8 cellular contexts compared by ENCODE assay signal in the genomic region with DNA sequence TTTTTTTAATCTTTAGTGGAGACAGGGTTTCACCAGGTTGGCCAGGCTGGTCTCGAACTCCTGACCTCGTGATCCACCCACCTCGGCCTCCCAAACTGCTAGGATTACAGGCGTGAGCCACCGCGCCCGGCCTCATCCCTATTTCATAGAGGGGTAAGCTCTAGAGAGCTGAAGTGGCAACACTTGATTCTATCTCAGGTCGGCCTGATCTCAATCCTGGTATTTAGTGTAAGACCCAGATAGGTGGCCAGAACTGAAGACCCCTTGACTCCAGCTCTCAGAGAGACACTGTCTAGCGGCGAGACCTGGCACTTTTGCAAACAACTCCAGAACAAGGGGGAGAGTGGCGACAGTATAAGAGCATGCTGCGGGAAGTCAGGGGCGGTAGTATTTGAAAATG. TPM values are rescaled to one million over a fixed set of nuclear protein-coding genes. Genes with fewer than 3 reads are reported as not detected.
DNase-seq lines count a peak whose midpoint lies in the region; ATAC-seq and TF ChIP-seq lines count a peak whose summit lies in the region.
"Not testable (repeated sequence)": the region's sequence is repeated elsewhere in the genome, so short reads cannot be mapped to it uniquely, and the experiment has no call there.

No MANE protein-coding gene starts in this region.

- H3K4me1 Mint-ChIP-seq in CD4-positive, alpha-beta T cell (ENCODE audit: low read depth) = peaks cover 35% of the 10 kb centered on the region
- peaks cover 22% of the 10 kb centered on the region for H3K4me1 Mint-ChIP-seq in activated T-helper 2 cell treated with anti-CD3 and anti-CD28 coated beads, Interferon-gamma antibody, Interleukin-2, Interleukin-4, amounts not matched to agents 10 μg/mL and 5 μg/mL and 100 μg/mL, durations not matched to agents 14 hours and 24 hours and 36 hours (ENCODE audit: low read depth)
- H3K4me1 Mint-ChIP-seq in neural crest cell = peaks cover 24% of the 10 kb centered on the region

- not testable (repeated sequence) for H3K27me3 ChIP-seq in CD4-positive, alpha-beta T cell (ENCODE audit: control insufficient read depth, insufficient read depth, low read length); OCI-LY3 (ENCODE audit: low read depth, low read length); effector memory CD4-positive, alpha-beta T cell (replicated peaks; ENCODE audit: control insufficient read depth, insufficient read depth, low read length, poor library complexity, severe bottlenecking); suprapubic skin

- H3K36me3 ChIP-seq in OCI-LY3 (replicated peaks; ENCODE audit: low read depth, low read length); effector memory CD4-positive, alpha-beta T cell (ENCODE audit: control insufficient read depth, insufficient read depth, low read length); suprapubic skin: not testable (repeated sequence)

- H3K27ac ChIP-seq in CD4-positive, alpha-beta T cell (ENCODE audit: low read depth, low read length); effector memory CD4-positive, alpha-beta T cell (ENCODE audit: insufficient read depth, low read length, poor library complexity, severe bottlenecking): not testable (repeated sequence)
- H3K27ac ChIP-seq in OCI-LY3 (ENCODE audit: low read length) (peak overlapping the region; percentile 38; the same call in 1 of the 2 replicates), suprapubic skin (peak overlapping the region; percentile 12)

- not testable (repeated sequence) for H3K9me3 ChIP-seq in CD4-positive, alpha-beta T cell (ENCODE audit: control insufficient read depth, low read length); OCI-LY3 (ENCODE audit: insufficient read depth, low read length); effector memory CD4-positive, alpha-beta T cell (ENCODE audit: control insufficient read depth, low read length); iPS-18c (ENCODE audit: control insufficient read depth, insufficient read depth, low read length); suprapubic skin

- peaks cover 14% of the 10 kb centered on the region for H3K36me3 Mint-ChIP-seq in CD4-positive, alpha-beta T cell (ENCODE audit: low read depth)
- not testable (repeated sequence) for H3K36me3 Mint-ChIP-seq in activated T-helper 2 cell treated with anti-CD3 and anti-CD28 coated beads, Interferon-gamma antibody, Interleukin-2, Interleukin-4, amounts not matched to agents 10 μg/mL and 5 μg/mL and 100 μg/mL, durations not matched to agents 14 hours and 24 hours and 36 hours (ENCODE audit: low read depth); neural crest cell (ENCODE audit: low read depth)

- not testable (repeated sequence) for ATAC-seq in CD4-positive, alpha-beta T cell (ENCODE audit: poor library complexity)
- peak; percentile 2 for ATAC-seq in HG02678 (IDR thresholded peaks at IDR 0.05; ENCODE audit: unreplicated experiment)

- H3K9me3 Mint-ChIP-seq in CD4-positive, alpha-beta T cell; activated T-helper 2 cell treated with anti-CD3 and anti-CD28 coated beads, Interferon-gamma antibody, Interleukin-2, Interleukin-4, amounts not matched to agents 10 μg/mL and 5 μg/mL and 100 μg/mL, durations not matched to agents 14 hours and 24 hours and 36 hours; neural crest cell: not testable (repeated sequence)

- not testable (repeated sequence) for H3K27me3 Mint-ChIP-seq in CD4-positive, alpha-beta T cell; activated T-helper 2 cell treated with anti-CD3 and anti-CD28 coated beads, Interferon-gamma antibody, Interleukin-2, Interleukin-4, amounts not matched to agents 10 μg/mL and 5 μg/mL and 100 μg/mL, durations not matched to agents 14 hours and 24 hours and 36 hours (ENCODE audit: low read depth); neural crest cell (ENCODE audit: low read depth)

- intact Hi-C loops in CD4-positive, alpha-beta T cell (cut with DNase I, micrococcal nuclease) = loop anchor here (1.0 to 2.0 kb wide), 6 partner anchors 8 to 155 kb away; a partner anchor contains a TSS
- intact Hi-C loops in activated T-helper 2 cell treated with anti-CD3 and anti-CD28 coated beads, Interferon-gamma antibody, Interleukin-2, Interleukin-4, amounts not matched to agents 10 μg/mL and 5 μg/mL and 100 μg/mL, durations not matched to agents 14 hours and 24 hours and 36 hours (cut with micrococcal nuclease) = loop anchor here (1.0 to 2.0 kb wide), 4 partner anchors 8 to 155 kb away; a partner anchor contains a TSS

- CTCF ChIA-PET in CD4-positive, alpha-beta T cell (lab: Charles Lee) = not testable (repeated sequence)

- H3K4me3 Mint-ChIP-seq in CD4-positive, alpha-beta T cell = peak overlapping the region; percentile 89
- H3K4me3 Mint-ChIP-seq in activated T-helper 2 cell treated with anti-CD3 and anti-CD28 coated beads, Interferon-gamma antibody, Interleukin-2, Interleukin-4, amounts not matched to agents 10 μg/mL and 5 μg/mL and 100 μg/mL, durations not matched to agents 14 hours and 24 hours and 36 hours (ENCODE audit: low read depth) = peak overlapping the region; percentile 94
- H3K4me3 Mint-ChIP-seq in neural crest cell = peak overlapping the region; percentile 92

- TF ChIP-seq CTCF in CD4-positive, alpha-beta T cell (IDR thresholded peaks at IDR 0.05); OCI-LY3 (IDR thresholded peaks at IDR 0.05; ENCODE audit: low read depth, low read length); neural crest cell (conservative IDR thresholded peaks at IDR 0.05); suprapubic skin (IDR thresholded peaks at IDR 0.05): not testable (repeated sequence)

- POLR2A ChIA-PET in CD4-positive, alpha-beta T cell (lab: Charles Lee) = interaction anchor here (1.0 to 1.9 kb wide), 7 partner anchors 8 to 1011 kb away, joined by 3 to 20 read pairs (median 5); a partner anchor contains a TSS

- TF ChIP-seq POLR2A in suprapubic skin (IDR thresholded peaks at IDR 0.05) = not testable (repeated sequence)

- H3K9ac ChIP-seq in OCI-LY3 (ENCODE audit: low read length) = peak overlapping the region; percentile 84

- DNase-seq in CD4-positive, alpha-beta T cell; activated T-helper 2 cell treated with anti-CD3 and anti-CD28 coated beads, Interferon-gamma antibody, Interleukin-2, Interleukin-4, amounts not matched to agents 10 μg/mL and 5 μg/mL and 100 μg/mL, durations not matched to agents 14 hours and 24 hours and 36 hours (ENCODE audit: low spot score); effector memory CD4-positive, alpha-beta T cell; neural crest cell (ENCODE audit: low read depth, low spot score); suprapubic skin (ENCODE audit: low spot score in 2 of 2): not testable (repeated sequence)

- WGBS in suprapubic skin = 30% methylated on average over 10 of the region's 13 CpGs

- H3K4me1 ChIP-seq in OCI-LY3 (ENCODE audit: low read length) (peaks cover 10% of the 10 kb centered on the region), suprapubic skin (peaks cover 25% of the 10 kb centered on the region)
- H3K4me1 ChIP-seq in effector memory CD4-positive, alpha-beta T cell (ENCODE audit: control insufficient read depth, insufficient read depth, low read length, poor library complexity, severe bottlenecking) = peaks cover 16% of the 10 kb centered on the region

- H2AFZ ChIP-seq in OCI-LY3 (ENCODE audit: low read depth, low read length) = peak overlapping the region; percentile 98

- H3K4me2 ChIP-seq in OCI-LY3 (ENCODE audit: low read length) = peak overlapping the region; percentile 95

- H3K27ac Mint-ChIP-seq in CD4-positive, alpha-beta T cell = peak overlapping the region; percentile 52
- peak overlapping the region; percentile 54 for H3K27ac Mint-ChIP-seq in activated T-helper 2 cell treated with anti-CD3 and anti-CD28 coated beads, Interferon-gamma antibody, Interleukin-2, Interleukin-4, amounts not matched to agents 10 μg/mL and 5 μg/mL and 100 μg/mL, durations not matched to agents 14 hours and 24 hours and 36 hours
- H3K27ac Mint-ChIP-seq in neural crest cell (ENCODE audit: unreplicated experiment) = peak overlapping the region; percentile 13

- peak overlapping the region; percentile 88 for H3K4me3 ChIP-seq in OCI-LY3 (ENCODE audit: low read length)
- peak overlapping the region; percentile 88 for H3K4me3 ChIP-seq in effector memory CD4-positive, alpha-beta T cell (ENCODE audit: insufficient read depth, low read depth, low read length, poor library complexity, severe bottlenecking)
- H3K4me3 ChIP-seq in iPS-18c (ENCODE audit: insufficient read depth, low read depth, low read length) = peak overlapping the region; percentile 28; the same call in 1 of the 2 replicates
- H3K4me3 ChIP-seq in suprapubic skin = peak overlapping the region; percentile 81

- peaks cover 19% of the 10 kb centered on the region for H3K79me2 ChIP-seq in OCI-LY3 (ENCODE audit: low read length)

- TF ChIP-seq EP300 in suprapubic skin (IDR thresholded peaks at IDR 0.05) = not testable (repeated sequence)

- H4K20me1 ChIP-seq in OCI-LY3 (ENCODE audit: insufficient read depth, low read length) = not testable (repeated sequence)

RNA-seq across cellular contexts. Expression of a gene that starts 0.6 kb away (rescaled TPM):
- total RNA-seq in CD4-positive, alpha-beta T cell = 10 to 100 TPM; 53.2 to 56.9 TPM
- 41.5 and 41.7 TPM in 2 replicates for total RNA-seq in activated T-helper 2 cell treated with anti-CD3 and anti-CD28 coated beads, Interferon-gamma antibody, Interleukin-2, Interleukin-4, amounts not matched to agents 10 μg/mL and 5 μg/mL and 100 μg/mL, durations not matched to agents 14 hours and 24 hours and 36 hours
- total RNA-seq in neural crest cell = 34.4 and 38.3 TPM in 2 replicates
- 10 to 100 TPM; 28.3 to 44.3 (median 39.7) TPM for total RNA-seq in suprapubic skin

RNA-seq across cellular contexts. Expression of a gene that starts 7.7 kb away (rescaled TPM):
- total RNA-seq in CD4-positive, alpha-beta T cell = 10 to 100 TPM; 65.6 to 69.1 TPM
- total RNA-seq in activated T-helper 2 cell treated with anti-CD3 and anti-CD28 coated beads, Interferon-gamma antibody, Interleukin-2, Interleukin-4, amounts not matched to agents 10 μg/mL and 5 μg/mL and 100 μg/mL, durations not matched to agents 14 hours and 24 hours and 36 hours = 71.5 and 73.4 TPM in 2 replicates
- 71.7 and 76.1 TPM in 2 replicates for total RNA-seq in neural crest cell
- 100 to 1,000 TPM; 193 to 331 (median 258) TPM for total RNA-seq in suprapubic skin

RNA-seq across cellular contexts. Expression of a gene that starts 45.1 kb away (rescaled TPM):
- 1 to 10 TPM; 2.7 to 3.6 TPM for total RNA-seq in CD4-positive, alpha-beta T cell
- total RNA-seq in activated T-helper 2 cell treated with anti-CD3 and anti-CD28 coated beads, Interferon-gamma antibody, Interleukin-2, Interleukin-4, amounts not matched to agents 10 μg/mL and 5 μg/mL and 100 μg/mL, durations not matched to agents 14 hours and 24 hours and 36 hours = 20.2 and 22.9 TPM in 2 replicates
- total RNA-seq in neural crest cell (43.1 and 43.9 TPM in 2 replicates), suprapubic skin (10 to 100 TPM in 1 of 4 donors, 1 to 10 TPM in 3; 7.8 to 11.1 (median 9.8) TPM)

Comparison
In these comparisons a context has a peak if more than half of its experiments do, and no peak if none do; other contexts are left out.
1. H3K4me3 ChIP-seq: peak in every context shown above with its lines; median percentile 88 in OCI-LY3; 88 in effector memory CD4-positive, alpha-beta T cell; 81 in suprapubic skin; 28 in iPS-18c.